In genomic region chr16:74298104-74298503, GRCh38 we compare ENCODE assay signal across 10 cellular contexts. TPM values are rescaled to one million over a fixed set of nuclear protein-coding genes. Genes with fewer than 3 reads are reported as not detected.
DNase-seq lines count a peak whose midpoint lies in the region; ATAC-seq and TF ChIP-seq lines count a peak whose summit lies in the region.
"Had no signal": no experiment of that assay in that cellular context is flagged by ENCODE, and none has a peak within 500 bp of the region (broad histone marks: within the 10 kb centered on the region; RNA-seq: fewer than 3 reads in every experiment).

No MANE protein-coding gene starts in this region.

- no peaks in the 10 kb centered on the region for H3K27me3 Mint-ChIP-seq in activated naive CD4-positive, alpha-beta T cell treated with anti-CD3 and anti-CD28 coated beads for 36 hours (ENCODE audit: low read depth)
- H3K27me3 Mint-ChIP-seq in activated T-helper 2 cell treated with anti-CD3 and anti-CD28 coated beads, Interferon-gamma antibody, Interleukin-2, Interleukin-4, amounts not matched to agents 10 μg/mL and 5 μg/mL and 100 μg/mL, durations not matched to agents 14 hours and 24 hours and 36 hours (ENCODE audit: low read depth) = no peaks in the 10 kb centered on the region

- H3K4me3 ChIP-seq in iPS-15b (ENCODE audit: low read depth, low read length) (peak overlapping the region; percentile 84), thoracic aorta (peak overlapping the region; percentile 85)

- H3K27me3 ChIP-seq in iPS-15b (ENCODE audit: control insufficient read depth, insufficient read depth, low read length) (no peaks in the 10 kb centered on the region), thoracic aorta (replicated peaks; ENCODE audit: insufficient read depth) (no peaks in the 10 kb centered on the region)

- intact Hi-C loops in activated naive CD4-positive, alpha-beta T cell treated with anti-CD3 and anti-CD28 coated beads for 36 hours (cut with micrococcal nuclease) = loop anchor here (5.0 to 10.0 kb wide), 4 partner anchors 329 to 1164 kb away; partner anchors contain the start of genes CFDP1 and TMEM170A
- intact Hi-C loops in activated T-helper 2 cell treated with anti-CD3 and anti-CD28 coated beads, Interferon-gamma antibody, Interleukin-2, Interleukin-4, amounts not matched to agents 10 μg/mL and 5 μg/mL and 100 μg/mL, durations not matched to agents 14 hours and 24 hours and 36 hours (cut with micrococcal nuclease) = loop anchor here (5.0 to 10.0 kb wide), 2 partner anchors 1349 to 1633 kb away; partner anchors contain the start of genes KARS1 and TERF2IP

- H3K36me3 Mint-ChIP-seq in activated naive CD4-positive, alpha-beta T cell treated with anti-CD3 and anti-CD28 coated beads for 36 hours (ENCODE audit: low read depth) = peaks cover 34% of the 10 kb centered on the region
- H3K36me3 Mint-ChIP-seq in activated T-helper 2 cell treated with anti-CD3 and anti-CD28 coated beads, Interferon-gamma antibody, Interleukin-2, Interleukin-4, amounts not matched to agents 10 μg/mL and 5 μg/mL and 100 μg/mL, durations not matched to agents 14 hours and 24 hours and 36 hours (ENCODE audit: low read depth) = peaks cover 61% of the 10 kb centered on the region

- H3K4me3 Mint-ChIP-seq in activated naive CD4-positive, alpha-beta T cell treated with anti-CD3 and anti-CD28 coated beads for 36 hours = peak overlapping the region; percentile 92
- H3K4me3 Mint-ChIP-seq in activated T-helper 2 cell treated with anti-CD3 and anti-CD28 coated beads, Interferon-gamma antibody, Interleukin-2, Interleukin-4, amounts not matched to agents 10 μg/mL and 5 μg/mL and 100 μg/mL, durations not matched to agents 14 hours and 24 hours and 36 hours (ENCODE audit: low read depth) = peak overlapping the region; percentile 84

- peak overlapping the region; percentile 93 for H3K27ac Mint-ChIP-seq in activated naive CD4-positive, alpha-beta T cell treated with anti-CD3 and anti-CD28 coated beads for 36 hours
- H3K27ac Mint-ChIP-seq in activated T-helper 2 cell treated with anti-CD3 and anti-CD28 coated beads, Interferon-gamma antibody, Interleukin-2, Interleukin-4, amounts not matched to agents 10 μg/mL and 5 μg/mL and 100 μg/mL, durations not matched to agents 14 hours and 24 hours and 36 hours = peak overlapping the region; percentile 90

- peaks cover 32% of the 10 kb centered on the region for H3K36me3 ChIP-seq in iPS-15b (ENCODE audit: control insufficient read depth, insufficient read depth, low read length)
- H3K36me3 ChIP-seq in thoracic aorta = peaks cover 34% of the 10 kb centered on the region

- H3K9me3 ChIP-seq in iPS-15b (ENCODE audit: control insufficient read depth, insufficient read depth, low read length) = no peaks in the 10 kb centered on the region
- no peaks in the 10 kb centered on the region for H3K9me3 ChIP-seq in thoracic aorta
- H3K9me3 ChIP-seq: mucosa of descending colon had no signal

- CTCF ChIA-PET in activated naive CD4-positive, alpha-beta T cell treated with anti-CD3 and anti-CD28 coated beads for 36 hours (lab: Charles Lee) = interaction anchor here (0.6 to 4.4 kb wide), 2 partner anchors 11 to 13 kb away, joined by 3 to 20 read pairs; no protein-coding TSS in a partner anchor

- no peak overlapping the region for H3K9ac ChIP-seq in iPS-15b (ENCODE audit: low read depth, low read length)

- H3K9me3 Mint-ChIP-seq in activated naive CD4-positive, alpha-beta T cell treated with anti-CD3 and anti-CD28 coated beads for 36 hours = no peaks in the 10 kb centered on the region
- H3K9me3 Mint-ChIP-seq in activated T-helper 2 cell treated with anti-CD3 and anti-CD28 coated beads, Interferon-gamma antibody, Interleukin-2, Interleukin-4, amounts not matched to agents 10 μg/mL and 5 μg/mL and 100 μg/mL, durations not matched to agents 14 hours and 24 hours and 36 hours = no peaks in the 10 kb centered on the region

- no peak for ATAC-seq in thoracic aorta (ENCODE audit: insufficient number of reproducible peaks, low FRiP score, low read depth)
- ATAC-seq in GM19397 (IDR thresholded peaks at IDR 0.05; ENCODE audit: unreplicated experiment) = no peak

- peak overlapping the region in 1 of 2 donors; percentile 87 for H3K27ac ChIP-seq in thoracic aorta

- DNase-seq in activated naive CD4-positive, alpha-beta T cell treated with anti-CD3 and anti-CD28 coated beads for 36 hours = no peak
- DNase-seq in activated naive CD4-positive, alpha-beta T cell treated with Interleukin-2 at 50 U/mL for 16 hours = no peak
- no peak for DNase-seq in activated T-helper 2 cell treated with anti-CD3 and anti-CD28 coated beads, Interferon-gamma antibody, Interleukin-2, Interleukin-4, amounts not matched to agents 10 μg/mL and 5 μg/mL and 100 μg/mL, durations not matched to agents 14 hours and 24 hours and 36 hours (ENCODE audit: low spot score)
- DNase-seq in thoracic aorta (ENCODE audit: low spot score) = no peak
- no peak for DNase-seq in NCI-H226
- DNase-seq in CD1c-positive myeloid dendritic cell (ENCODE audit: extremely low spot score) = no peak
- DNase-seq: NCI-H1417 treated with DMSO at 0.1 percent for 48 hours had no signal

- no peak for TF ChIP-seq CTCF in thoracic aorta (IDR thresholded peaks at IDR 0.05)

- no peaks in the 10 kb centered on the region for H3K4me1 ChIP-seq in iPS-15b (ENCODE audit: control insufficient read depth, insufficient read depth, low read length)
- peaks cover 10 to 35% of the 10 kb centered on the region in 2 donors for H3K4me1 ChIP-seq in thoracic aorta (ENCODE audit: control insufficient read depth in 1 of 2, low read depth in 2 of 2)

- H3K4me1 Mint-ChIP-seq in activated naive CD4-positive, alpha-beta T cell treated with anti-CD3 and anti-CD28 coated beads for 36 hours (ENCODE audit: low read depth) = peaks cover 32% of the 10 kb centered on the region
- peaks cover 20% of the 10 kb centered on the region for H3K4me1 Mint-ChIP-seq in activated T-helper 2 cell treated with anti-CD3 and anti-CD28 coated beads, Interferon-gamma antibody, Interleukin-2, Interleukin-4, amounts not matched to agents 10 μg/mL and 5 μg/mL and 100 μg/mL, durations not matched to agents 14 hours and 24 hours and 36 hours (ENCODE audit: low read depth)

RNA-seq across cellular contexts. Expression of gene PSMD7, which starts 1.5 kb away (rescaled TPM):
- total RNA-seq in activated naive CD4-positive, alpha-beta T cell treated with anti-CD3 and anti-CD28 coated beads for 36 hours = 100 to 1,000 TPM; 113 to 114 TPM
- 164 and 170 TPM in 2 replicates for total RNA-seq in activated T-helper 2 cell treated with anti-CD3 and anti-CD28 coated beads, Interferon-gamma antibody, Interleukin-2, Interleukin-4, amounts not matched to agents 10 μg/mL and 5 μg/mL and 100 μg/mL, durations not matched to agents 14 hours and 24 hours and 36 hours
- 10 to 100 TPM; 44.5 to 76.8 TPM for total RNA-seq in thoracic aorta
